Comparison of ENCODE assay signal across 18 cellular contexts in genomic region chr13:99160415-99160814, GRCh38. TPM values are rescaled to one million over a fixed set of nuclear protein-coding genes. Genes with fewer than 3 reads are reported as not detected.
DNase-seq lines count a peak whose midpoint lies in the region; ATAC-seq and TF ChIP-seq lines count a peak whose summit lies in the region.
"Had no signal": no experiment of that assay in that cellular context is flagged by ENCODE, and none has a peak within 500 bp of the region (broad histone marks: within the 10 kb centered on the region; RNA-seq: fewer than 3 reads in every experiment).

No MANE protein-coding gene starts in this region.

- no peaks in the 10 kb centered on the region for H4K20me1 ChIP-seq in IMR-90 (ENCODE audit: insufficient read depth, low read length)

- H3K14ac ChIP-seq in IMR-90 (replicated peaks; ENCODE audit: low read depth, low read length) = no peak overlapping the region

- H3K4me1 ChIP-seq in cardiac muscle cell (ENCODE audit: low read depth) (peaks cover 48% of the 10 kb centered on the region), right cardiac atrium (ENCODE audit: control insufficient read depth, insufficient read depth, low read length) (no peaks in the 10 kb centered on the region), IMR-90 (ENCODE audit: control insufficient read depth, insufficient read depth, low read length) (no peaks in the 10 kb centered on the region)

- H3K27me3 ChIP-seq in cardiac muscle cell (no peaks in the 10 kb centered on the region), right cardiac atrium (ENCODE audit: control insufficient read depth, insufficient read depth) (no peaks in the 10 kb centered on the region), IMR-90 (ENCODE audit: control insufficient read depth, insufficient read depth, low read length) (peaks cover 23% of the 10 kb centered on the region)

- POLR2A ChIA-PET in IMR-90 (lab: Charles Lee; ENCODE audit: unreplicated experiment) = no interaction called here

- no peak overlapping the region for H3K4ac ChIP-seq in IMR-90 (ENCODE audit: low read depth, low read length)

- H3K27ac ChIP-seq in cardiac muscle cell = peak overlapping the region; percentile 84
- H3K27ac ChIP-seq in right cardiac atrium (ENCODE audit: low read length) = no peak overlapping the region
- no peak overlapping the region for H3K27ac ChIP-seq in IMR-90 (ENCODE audit: insufficient read depth, low read length)
- H3K27ac ChIP-seq: BLaER1 treated with 17β-estradiol and CSF1 and Interleukin-3, amounts not matched to agents 10 nM and 100 nM; GM23248; HL-60 had no signal

- no TSS peak for BruUV-seq in IMR-90 (replicated peaks; lab: Mats Ljungman, UMichigan)

- peak overlapping the region; percentile 26 for H2AFZ ChIP-seq in IMR-90 (replicated peaks; ENCODE audit: low read length, poor library complexity)
- H2AFZ ChIP-seq: GM23248 had no signal

- H3K9me3 ChIP-seq in cardiac muscle cell (ENCODE audit: low read depth) (no peaks in the 10 kb centered on the region), right cardiac atrium (ENCODE audit: control insufficient read depth, low read length) (no peaks in the 10 kb centered on the region), IMR-90 (ENCODE audit: control insufficient read depth, insufficient read depth, low read length) (no peaks in the 10 kb centered on the region)

- H2AK9ac ChIP-seq in IMR-90 (replicated peaks; ENCODE audit: low read depth, low read length, poor library complexity) = no peak overlapping the region

- H3K27me3 Mint-ChIP-seq in nephron progenitor cell (ENCODE audit: low read depth, poor library complexity) = no peaks in the 10 kb centered on the region
- H3K27me3 Mint-ChIP-seq in type B pancreatic cell = peaks cover 5% of the 10 kb centered on the region

- H3K9me3 Mint-ChIP-seq in nephron progenitor cell (peaks cover 22% of the 10 kb centered on the region), type B pancreatic cell (peaks cover 12% of the 10 kb centered on the region)
- H3K9me3 Mint-ChIP-seq: CD8-positive, alpha-beta T cell; HFFc6 had no signal

- H3K27ac Mint-ChIP-seq in nephron progenitor cell (peak overlapping the region; percentile 1), type B pancreatic cell (peak overlapping the region; percentile 83)
- H3K27ac Mint-ChIP-seq: CD8-positive, alpha-beta T cell; HFFc6 had no signal

- H3K9ac ChIP-seq in IMR-90 (ENCODE audit: low read depth, low read length) = no peak overlapping the region
- H3K9ac ChIP-seq: BLaER1 treated with 17β-estradiol and CSF1 and Interleukin-3, amounts not matched to agents 10 nM and 100 nM; GM23248 had no signal

- H3K56ac ChIP-seq in IMR-90 (ENCODE audit: extremely low read depth, insufficient read depth, low read length) = no peak overlapping the region

- H2BK20ac ChIP-seq in IMR-90 (ENCODE audit: low read depth, low read length) = no peak overlapping the region

- no peak overlapping the region for H4K91ac ChIP-seq in IMR-90 (ENCODE audit: insufficient read depth, low read depth, low read length)

- TF ChIP-seq CTCF in cardiac muscle cell (IDR thresholded peaks at IDR 0.05; ENCODE audit: low read depth, low read length) (no peak), IMR-90 (conservative IDR thresholded peaks at IDR 0.05; ENCODE audit: low read depth, low read length) (no peak), nephron progenitor cell (IDR thresholded peaks at IDR 0.05) (no peak), type B pancreatic cell (conservative IDR thresholded peaks at IDR 0.05) (no peak)

- H2AK5ac ChIP-seq in IMR-90 (ENCODE audit: low read depth, low read length) = no peak overlapping the region

- TF ChIP-seq RAD21 in IMR-90 (IDR thresholded peaks at IDR 0.05; ENCODE audit: low read length) = no peak

- H2BK120ac ChIP-seq in IMR-90 (ENCODE audit: low read depth, low read length) = no peak overlapping the region

- no peak overlapping the region for H4K8ac ChIP-seq in IMR-90 (ENCODE audit: low read depth in 2 of 2, low read length in 2 of 2)

- H3K36me3 ChIP-seq in cardiac muscle cell (no peaks in the 10 kb centered on the region), IMR-90 (ENCODE audit: control insufficient read depth, insufficient read depth, low read length) (no peaks in the 10 kb centered on the region)
- H3K36me3 ChIP-seq: BLaER1 treated with 17β-estradiol and CSF1 and Interleukin-3, amounts not matched to agents 10 nM and 100 nM had no signal

- no peak overlapping the region for H3K4me2 ChIP-seq in IMR-90 (ENCODE audit: low read depth, low read length)

- in situ Hi-C loops in IMR-90 (cut with MboI; ENCODE audit: low sequenced_read_pairs) = no loop called here

- H3K79me1 ChIP-seq in IMR-90 (ENCODE audit: low read depth in 1 of 2, low read length in 2 of 2) = no peaks in the 10 kb centered on the region

- H2BK15ac ChIP-seq in IMR-90 (ENCODE audit: low read depth, low read length) = no peak overlapping the region

- H3K36me3 Mint-ChIP-seq in nephron progenitor cell (ENCODE audit: low read depth) (no peaks in the 10 kb centered on the region), type B pancreatic cell (no peaks in the 10 kb centered on the region)
- H3K36me3 Mint-ChIP-seq: CD8-positive, alpha-beta T cell had no signal

- WGBS in right cardiac atrium = 75% methylated on average over 4 of the region's 4 CpGs
- no CpG with 5 or more reads among the region's 4 CpGs for WGBS in IMR-90 (ENCODE audit: extremely low coverage in 2 of 2, insufficient read length in 1 of 2), 2 experiments

- H3K4me3 ChIP-seq in cardiac muscle cell (no peak overlapping the region), right cardiac atrium (ENCODE audit: low read length) (no peak overlapping the region), IMR-90 (ENCODE audit: insufficient read depth, low read depth, low read length) (no peak overlapping the region)
- H3K4me3 ChIP-seq: BLaER1 treated with 17β-estradiol and CSF1 and Interleukin-3, amounts not matched to agents 10 nM and 100 nM; GM23248 had no signal

- CTCF ChIA-PET in IMR-90 (lab: Yijun Ruan, JAX) = interaction anchor here (2.0 kb wide), 1 partner anchor 16 kb away, joined by 8 read pairs; no protein-coding TSS in a partner anchor

- no peak overlapping the region for H2BK5ac ChIP-seq in IMR-90 (ENCODE audit: low read depth, low read length, poor library complexity, severe bottlenecking)

- no peak for DNase-seq in cardiac muscle cell (ENCODE audit: low read depth in 1 of 2, low spot score in 1 of 2)
- DNase-seq in right cardiac atrium = no peak
- no peak for DNase-seq in IMR-90
- DNase-seq in nephron progenitor cell = no peak
- no peak for DNase-seq in type B pancreatic cell (ENCODE audit: extremely low spot score, unreplicated experiment)
- no peak for DNase-seq in T1000 (lab: John Stamatoyannopoulos, UW)
- DNase-seq: 8988T; Calu3; CD8-positive, alpha-beta T cell; DMS79 treated with DMSO at 0.1 percent for 48 hours; GF-D8; GM23248; HCEC 1CT; HFFc6 had no signal

- no peak for ATAC-seq in right cardiac atrium
- no peak for ATAC-seq in IMR-90 (ENCODE audit: low read depth)
- no peak for ATAC-seq in GM21367 (IDR thresholded peaks at IDR 0.05; ENCODE audit: unreplicated experiment)
- ATAC-seq in GM21723 (IDR thresholded peaks at IDR 0.05; ENCODE audit: unreplicated experiment) = no peak
- ATAC-seq: CD8-positive, alpha-beta T cell had no signal

- dilution Hi-C loops in IMR-90 (cut with HindIII; ENCODE audit: low sequenced_read_pairs, unreplicated experiment) = no loop called here

- H3K4me3 Mint-ChIP-seq in nephron progenitor cell = peak overlapping the region; percentile 12
- H3K4me3 Mint-ChIP-seq in type B pancreatic cell = no peak overlapping the region
- H3K4me3 Mint-ChIP-seq: CD8-positive, alpha-beta T cell; HFFc6 had no signal

- H3K23ac ChIP-seq in IMR-90 (ENCODE audit: low read depth, low read length) = no peak overlapping the region

- H3K9me1 ChIP-seq in IMR-90 (ENCODE audit: insufficient read depth, low read length) = no peaks in the 10 kb centered on the region

- intact Hi-C loops in right cardiac atrium (cut with DNase I) = no loop called here
- intact Hi-C loops in IMR-90 (cut with micrococcal nuclease) = no loop called here

- TF ChIP-seq POLR2A in IMR-90 (IDR thresholded peaks at IDR 0.05; ENCODE audit: low read depth, low read length) = no peak

- H3K4me1 Mint-ChIP-seq in nephron progenitor cell = peaks cover 41% of the 10 kb centered on the region
- peaks cover 27% of the 10 kb centered on the region for H3K4me1 Mint-ChIP-seq in type B pancreatic cell (ENCODE audit: unreplicated experiment)

- H4K5ac ChIP-seq in IMR-90 (ENCODE audit: low read depth, low read length) = no peak overlapping the region

- no peak overlapping the region for H3K18ac ChIP-seq in IMR-90 (ENCODE audit: low read depth, low read length)

TF ChIP-seq in IMR-90, 13 proteins besides CTCF, POLR2A, EP300 and RAD21 (continues in another document):
- TF ChIP-seq, protein P1, sequence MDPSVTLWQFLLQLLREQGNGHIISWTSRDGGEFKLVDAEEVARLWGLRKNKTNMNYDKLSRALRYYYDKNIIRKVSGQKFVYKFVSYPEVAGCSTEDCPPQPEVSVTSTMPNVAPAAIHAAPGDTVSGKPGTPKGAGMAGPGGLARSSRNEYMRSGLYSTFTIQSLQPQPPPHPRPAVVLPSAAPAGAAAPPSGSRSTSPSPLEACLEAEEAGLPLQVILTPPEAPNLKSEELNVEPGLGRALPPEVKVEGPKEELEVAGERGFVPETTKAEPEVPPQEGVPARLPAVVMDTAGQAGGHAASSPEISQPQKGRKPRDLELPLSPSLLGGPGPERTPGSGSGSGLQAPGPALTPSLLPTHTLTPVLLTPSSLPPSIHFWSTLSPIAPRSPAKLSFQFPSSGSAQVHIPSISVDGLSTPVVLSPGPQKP (IDR thresholded peaks at IDR 0.05; ENCODE audit: borderline replicate concordance, low read depth, low read length) = no peak
- TF ChIP-seq BHLHE40 (IDR thresholded peaks at IDR 0.05; ENCODE audit: low read depth, low read length) (no peak), USF2 (IDR thresholded peaks at IDR 0.05; ENCODE audit: low read depth, low read length) (no peak), MXI1 (IDR thresholded peaks at IDR 0.05; ENCODE audit: borderline replicate concordance, low read depth, low read length) (no peak), RFX5 (IDR thresholded peaks at IDR 0.05; ENCODE audit: low read depth, low read length) (no peak)

RNA-seq across cellular contexts. Expression of gene UBAC2, which starts 40.2 kb away (rescaled TPM):
- total RNA-seq in cardiac muscle cell (71.2 and 72.1 TPM in 2 replicates), right cardiac atrium (10 to 100 TPM; 41.7 to 52.2 (median 48.3) TPM), IMR-90 (2012; rRNA removed) (20.8 and 23.6 TPM in 2 replicates), type B pancreatic cell (ENCODE audit: low replicate concordance) (66.0 and 77.2 TPM in 2 replicates)
- polyA plus RNA-seq in cardiac muscle cell (127 and 130 TPM in 2 replicates), right cardiac atrium (47.5 TPM), IMR-90 (2012; rRNA removed) (28.9 and 36.3 TPM in 2 replicates)
- polyA plus RNA-seq in IMR-90 (2012; cell fraction: cytosol; rRNA removed) = 29.0 and 35.1 TPM in 2 replicates
- polyA plus RNA-seq in IMR-90 (2012; cell fraction: nucleus; rRNA removed; ENCODE audit: low replicate concordance) = 17.0 and 27.8 TPM in 2 replicates
